ENCODE assay signal across 12 cellular contexts in the genomic region with DNA sequence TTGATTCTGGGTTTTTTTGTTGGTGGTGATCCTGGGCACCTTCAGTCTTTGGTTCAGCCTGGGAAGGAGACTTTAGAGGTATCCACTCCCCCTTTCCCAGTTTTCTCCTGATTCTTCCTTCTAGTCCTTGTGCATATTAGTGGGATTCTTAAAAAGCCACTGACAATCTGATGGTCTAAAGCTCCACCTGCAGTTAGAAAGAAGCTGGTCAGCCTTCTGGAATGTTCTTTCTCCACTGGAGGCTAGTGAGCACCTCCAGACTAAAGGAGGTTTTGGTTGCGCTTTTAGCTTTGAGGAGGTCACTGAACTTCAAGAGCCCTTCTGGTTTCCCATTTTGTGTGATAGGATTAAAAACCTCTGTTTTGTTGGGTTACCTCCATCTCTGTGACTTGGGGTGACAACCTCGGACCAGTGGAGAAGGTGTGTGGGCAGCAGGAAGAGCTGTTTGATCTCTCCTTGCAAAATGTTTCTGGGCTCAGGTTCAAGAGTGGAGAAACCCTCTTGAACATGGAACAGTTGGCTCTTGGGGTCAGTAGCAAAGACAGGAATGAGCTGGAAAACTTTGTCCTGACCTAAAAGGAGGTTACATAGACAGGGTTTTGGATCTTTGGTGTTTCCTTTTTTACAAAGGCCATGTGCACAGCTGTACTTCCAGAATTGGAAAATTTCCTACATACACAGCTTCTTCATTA. TPM values are rescaled to one million over a fixed set of nuclear protein-coding genes. Genes with fewer than 3 reads are reported as not detected.
DNase-seq lines count a peak whose midpoint lies in the region; ATAC-seq, FAIRE-seq and TF ChIP-seq lines count a peak whose summit lies in the region.
"Had no signal": no experiment of that assay in that cellular context is flagged by ENCODE, and none has a peak within 500 bp of the region (broad histone marks: within the 10 kb centered on the region; RNA-seq: fewer than 3 reads in every experiment).

No MANE protein-coding gene starts in this region.

- H3K4me1 ChIP-seq in K562 (replicated peaks in 1 of 2; ENCODE audit: control insufficient read depth in 2 of 2, insufficient read depth in 2 of 2, low read length in 2 of 2) (peaks cover 0 to 14% of the 10 kb centered on the region in 2 experiments; a peak in 3 of 5 replicates), left lung (peaks cover 7 to 33% of the 10 kb centered on the region in 2 donors)

- ATAC-seq in K562 (peak; percentile 73), left lung (peak; percentile 76), HG03354 (IDR thresholded peaks at IDR 0.05; ENCODE audit: poor library complexity, severe bottlenecking, unreplicated experiment) (no peak), GM21825 (IDR thresholded peaks at IDR 0.05; ENCODE audit: unreplicated experiment) (no peak)

- peaks cover 12% of the 10 kb centered on the region; the same call in 1 of the 3 replicates for H3K36me3 ChIP-seq in K562 (ENCODE audit: control insufficient read depth, insufficient read depth, low read length)
- no peaks in the 10 kb centered on the region for H3K36me3 ChIP-seq in left lung
- H3K36me3 ChIP-seq: esophagus muscularis mucosa had no signal

- peak overlapping the region in 1 of 2 experiments; percentile 49; a peak in 1 of 4 replicates for H3K9ac ChIP-seq in K562 (ENCODE audit: insufficient read depth in 1 of 2, low read depth in 2 of 2, low read length in 2 of 2)

- POLR2A ChIA-PET in AG04449 (lab: Yijun Ruan, JAX) (no interaction called here), K562 (lab: Yijun Ruan, JAX) (interaction anchor here (0.9 to 8.6 kb wide), 2 partner anchors 8 to 22 kb away, joined by 3 to 65 read pairs; no protein-coding TSS in a partner anchor)

- H3K9me1 ChIP-seq in K562 (ENCODE audit: control insufficient read depth, insufficient read depth, low read length): no peaks in the 10 kb centered on the region

- in situ Hi-C loops in K562 (cut with MboI): no loop called here

- BruUV-seq in K562 (replicated peaks; lab: Mats Ljungman, UMichigan): no TSS peak

- CTCF ChIA-PET in AG04449 (lab: Yijun Ruan, JAX): interaction anchor here (0.7 to 1.1 kb wide), 6 partner anchors 8 to 1063 kb away, joined by 3 to 5 read pairs (median 3); no protein-coding TSS in a partner anchor
- CTCF ChIA-PET in K562 (lab: Yijun Ruan, JAX; ENCODE audit: low intra/inter-chr PET ratio): interaction anchor here (0.6 to 1.8 kb wide), 3 partner anchors 13 to 1063 kb away, joined by 3 to 5 read pairs (median 4); no protein-coding TSS in a partner anchor

- whole genome bisulfite sequencing in K562 (ENCODE audit: insufficient coverage, low coverage, missing lambda C conversion rate): 70% methylated on average over 2 of the region's 2 CpGs

- H4K20me1 ChIP-seq in K562 (replicated peaks; ENCODE audit: control insufficient read depth, insufficient read depth, low read length): peaks cover 30% of the 10 kb centered on the region

- H3K27ac ChIP-seq in K562 (ENCODE audit: extremely low read depth, low read depth, low read length) (no peak overlapping the region), left lung (peak overlapping the region in 1 of 2 donors; percentile 18)
- H3K27ac ChIP-seq: esophagus muscularis mucosa had no signal

- no peak overlapping the region for H3K4me2 ChIP-seq in K562 (ENCODE audit: insufficient read depth, low read length)

- peak; percentile 26 for FAIRE-seq in K562 (lab: Jason Lieb, UNC)
- FAIRE-seq: keratinocyte had no signal

- H3K79me2 ChIP-seq in K562 (ENCODE audit: control insufficient read depth, insufficient read depth, low read length): peaks cover 93% of the 10 kb centered on the region

- no peak overlapping the region for H2AFZ ChIP-seq in K562 (ENCODE audit: low read depth, low read length)

- DNase-seq in AG04449 (ENCODE audit: low read depth, low spot score): no peak
- peak; percentile 19 for DNase-seq in HT-29 (ENCODE audit: low spot score)
- DNase-seq in K562 (ENCODE audit: extremely low read depth in 1 of 4, low spot score in 3 of 4): no peak
- DNase-seq in left lung: no peak
- DNase-seq in D341Med (ENCODE audit: low spot score): no peak
- DNase-seq in GM10266 (ENCODE audit: extremely low spot score): no peak
- DNase-seq: NCI-H1105, NCI-H82 had no signal

- intact Hi-C loops in K562 (cut with micrococcal nuclease): no loop called here
- intact Hi-C loops in left lung (cut with DNase I): no loop called here

- no peaks in the 10 kb centered on the region for H3K9me3 ChIP-seq in K562 (replicated peaks; ENCODE audit: control insufficient read depth, insufficient read depth, low read depth, low read length)
- no peaks in the 10 kb centered on the region for H3K9me3 ChIP-seq in left lung
- H3K9me3 ChIP-seq: esophagus muscularis mucosa had no signal

- TF ChIP-seq EP300 in K562 (IDR thresholded peaks at IDR 0.05; ENCODE audit: low read length): no peak

- TF ChIP-seq CTCF in AG04449 (IDR thresholded peaks at IDR 0.05; ENCODE audit: insufficient read depth, low read length, missing control alignments) (peak; percentile 5), K562 (IDR thresholded peaks at IDR 0.05 in 2 of 3, conservative IDR thresholded peaks at IDR 0.05 in 1 of 3; ENCODE audit: insufficient read depth in 2 of 3, low read depth in 1 of 3, low read length in 3 of 3) (peak; percentile 47 to 55 (median 52)), left lung (IDR thresholded peaks at IDR 0.05) (no peak), GM10266 (IDR thresholded peaks at IDR 0.05; ENCODE audit: control insufficient read depth, insufficient read depth, low read depth, missing control alignments) (no peak)

- no peak overlapping the region for H3K4me3 ChIP-seq in AG04449 (ENCODE audit: low read depth, low read length)
- H3K4me3 ChIP-seq in K562: no peak overlapping the region
- H3K4me3 ChIP-seq in left lung: no peak overlapping the region
- H3K4me3 ChIP-seq: esophagus muscularis mucosa had no signal

- H3K27me3 ChIP-seq in K562 (ENCODE audit: control insufficient read depth in 2 of 2, insufficient read depth in 2 of 2, low read length in 2 of 2): no peaks in the 10 kb centered on the region
- H3K27me3 ChIP-seq in left lung: no peaks in the 10 kb centered on the region
- H3K27me3 ChIP-seq: esophagus muscularis mucosa had no signal

- TF ChIP-seq RAD21 in K562 (CRISPR knock-in tag; conservative IDR thresholded peaks at IDR 0.05 in 1 of 2, IDR thresholded peaks at IDR 0.05 in 1 of 2): peak; percentile 56 to 73

- no peak for TF ChIP-seq POLR2A in K562 (conservative IDR thresholded peaks at IDR 0.05)

TF ChIP-seq in K562, 482 proteins besides CTCF, POLR2A, EP300 and RAD21 (continues in another document):
- TF ChIP-seq, protein P1, sequence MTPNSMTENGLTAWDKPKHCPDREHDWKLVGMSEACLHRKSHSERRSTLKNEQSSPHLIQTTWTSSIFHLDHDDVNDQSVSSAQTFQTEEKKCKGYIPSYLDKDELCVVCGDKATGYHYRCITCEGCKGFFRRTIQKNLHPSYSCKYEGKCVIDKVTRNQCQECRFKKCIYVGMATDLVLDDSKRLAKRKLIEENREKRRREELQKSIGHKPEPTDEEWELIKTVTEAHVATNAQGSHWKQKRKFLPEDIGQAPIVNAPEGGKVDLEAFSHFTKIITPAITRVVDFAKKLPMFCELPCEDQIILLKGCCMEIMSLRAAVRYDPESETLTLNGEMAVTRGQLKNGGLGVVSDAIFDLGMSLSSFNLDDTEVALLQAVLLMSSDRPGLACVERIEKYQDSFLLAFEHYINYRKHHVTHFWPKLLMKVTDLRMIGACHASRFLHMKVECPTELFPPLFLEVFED (CRISPR knock-in tag; conservative IDR thresholded peaks at IDR 0.05): no peak
- TF ChIP-seq MTA3 (IDR thresholded peaks at IDR 0.05; ENCODE audit: borderline replicate concordance) (0 out of 2 replicates have a peak, but pooled peaks have one; percentile 23), CXXC5 (CRISPR knock-in tag; IDR thresholded peaks at IDR 0.05) (no peak), BRD9 (IDR thresholded peaks at IDR 0.05; ENCODE audit: low read depth, partially characterized antibody) (peak; percentile 35)
- TF ChIP-seq, protein P2, sequence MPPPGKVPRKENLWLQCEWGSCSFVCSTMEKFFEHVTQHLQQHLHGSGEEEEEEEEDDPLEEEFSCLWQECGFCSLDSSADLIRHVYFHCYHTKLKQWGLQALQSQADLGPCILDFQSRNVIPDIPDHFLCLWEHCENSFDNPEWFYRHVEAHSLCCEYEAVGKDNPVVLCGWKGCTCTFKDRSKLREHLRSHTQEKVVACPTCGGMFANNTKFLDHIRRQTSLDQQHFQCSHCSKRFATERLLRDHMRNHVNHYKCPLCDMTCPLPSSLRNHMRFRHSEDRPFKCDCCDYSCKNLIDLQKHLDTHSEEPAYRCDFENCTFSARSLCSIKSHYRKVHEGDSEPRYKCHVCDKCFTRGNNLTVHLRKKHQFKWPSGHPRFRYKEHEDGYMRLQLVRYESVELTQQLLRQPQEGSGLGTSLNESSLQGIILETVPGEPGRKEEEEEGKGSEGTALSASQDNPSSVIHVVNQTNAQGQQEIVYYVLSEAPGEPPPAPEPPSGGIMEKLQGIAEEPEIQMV (tag; conservative IDR thresholded peaks at IDR 0.05; ENCODE audit: low read depth): no peak

RNA-seq across cellular contexts. Expression of a gene that starts 29.0 kb away (rescaled TPM):
- 6.7 and 6.9 TPM in 2 replicates for total RNA-seq in HT-29 (2014; rRNA removed; shearing (Covaris generic))
- total RNA-seq in K562 (2011; cell fraction: chromatin; rRNA removed; ENCODE audit: low replicate concordance): 56.9 and 64.3 TPM in 2 replicates
- 33.0 and 36.0 TPM in 2 replicates for total RNA-seq in K562 (2011; cell fraction: nucleolus; rRNA removed)
- 32.8 and 33.1 TPM in 2 replicates for total RNA-seq in K562 (2011; cell fraction: nucleoplasm; rRNA removed)
- total RNA-seq in K562 (2014; rRNA removed) (15.5 and 17.4 TPM in 2 replicates), K562 (2014; rRNA removed; fragmentation: Illumina TruSeq; extraction: Trizol) (14.9 and 16.9 TPM in 2 replicates), K562 (2015; rRNA removed; fragmentation: Illumina TruSeq; extraction: Trizol) (16.1 and 16.5 TPM in 2 replicates), K562 (2021) (23.8 and 29.0 TPM in 2 replicates), left lung (10 to 100 TPM; 10.2 to 14.5 TPM)
- polyA plus RNA-seq in K562 (2011; rRNA removed) (15.7 and 16.8 TPM in 2 replicates), K562 (2014; fragmentation: Illumina TruSeq; extraction: Trizol) (21.7 and 22.5 TPM in 2 replicates), K562 (2014; fragmentation: Nextera tagmentation; extraction: Ambion mirVana) (1 to 10 TPM; 5.0 to 6.7 TPM), K562 (2014; rRNA removed) (12.7 and 15.6 TPM in 2 replicates)
- 13.0 and 13.9 TPM in 2 replicates for polyA plus RNA-seq in K562 (2011; cell fraction: cytosol; rRNA removed)
- polyA plus RNA-seq in K562 (2011; cell fraction: nucleus; rRNA removed): 30.2 and 41.3 TPM in 2 replicates
- polyA plus RNA-seq in K562 (2012): 14.1 and 15.7 TPM in 2 replicates
- 30.8 and 34.8 TPM in 2 replicates for polyA minus RNA-seq in K562 (2011; rRNA and poly(A)+ RNA removed)
- polyA minus RNA-seq in K562 (2011; cell fraction: cytosol; rRNA and poly(A)+ RNA removed): 17.8 and 22.9 TPM in 2 replicates
- polyA minus RNA-seq in K562 (2011; cell fraction: nucleus; rRNA and poly(A)+ RNA removed): 23.2 and 32.0 TPM in 2 replicates

Comparison
In these comparisons a context has a peak if more than half of its experiments do, and no peak if none do; other contexts are left out.
1. CTCF ChIP-seq: peak in AG04449 (single experiment) and K562 (3 of 3); none in left lung (0 of 2) and GM10266 (single experiment).
2. ATAC-seq: peak in K562 (single experiment) and left lung (single experiment); none in HG03354 (single experiment) and GM21825 (single experiment).